ENCODE assay signal across 1 cellular context in genomic region chr12:124686885-124687694, GRCh38.
TF ChIP-seq lines count a peak whose summit lies in the region.

No MANE protein-coding gene starts in this region.

TF ChIP-seq in HepG2, 621 proteins besides CTCF, POLR2A, EP300 and RAD21 (continued from another document):
- TF ChIP-seq EHMT2 (IDR thresholded peaks at IDR 0.05; ENCODE audit: borderline replicate concordance, low read depth, low read length), result no peak
- TF ChIP-seq ZNF337 (CRISPR knock-in tag; IDR thresholded peaks at IDR 0.05; ENCODE audit: borderline replicate concordance, low read depth), result no peak
- no peak for TF ChIP-seq MTF2 (CRISPR knock-in tag; IDR thresholded peaks at IDR 0.05; ENCODE audit: borderline replicate concordance)
TF ChIP-seq in HepG2: peak in this region for 0.
